Comparison of ENCODE assay signal across 8 cellular contexts in genomic region chr7:111561909-111562732, GRCh38. TPM values are rescaled to one million over a fixed set of nuclear protein-coding genes. Genes with fewer than 3 reads are reported as not detected.
DNase-seq lines count a peak whose midpoint lies in the region; ATAC-seq and TF ChIP-seq lines count a peak whose summit lies in the region.

IMMP2L (minus strand) TSS chr7:111562492.

- DNase-seq in AG20443 (ENCODE audit: low spot score) (peak; percentile 99), NCI-H345 treated with DMSO at 0.1 percent for 48 hours (lab: John Stamatoyannopoulos, UW; ENCODE audit: unreplicated experiment) (peak; percentile 69), cerebellar cortex (ENCODE audit: low spot score) (peak; percentile 86), kidney epithelial cell (ENCODE audit: low read depth) (peak; percentile 29)
- peak; percentile 84 for DNase-seq in activated CD4-positive, alpha-beta T cell treated with anti-CD3 and anti-CD28 coated beads for 1 hour
- peak; percentile 92 for DNase-seq in stimulated activated CD4-positive, alpha-beta T cell treated with anti-CD3 and anti-CD28 coated beads, Interleukin-15, amount 100 ng/mL, for 24 hours

- peak; percentile 54 for TF ChIP-seq CTCF in kidney epithelial cell (IDR thresholded peaks at IDR 0.05; ENCODE audit: insufficient read depth, low read length, poor library complexity, severe bottlenecking)

- H3K36me3 ChIP-seq in kidney epithelial cell (ENCODE audit: control insufficient read depth, insufficient read depth, low read length), result no peaks in the 10 kb centered on the region

- peak within 1 kb of the TSS; percentile 94 for H3K4me3 ChIP-seq in kidney epithelial cell (ENCODE audit: low read depth, low read length)

- no peaks in the 10 kb centered on the region for H3K27me3 ChIP-seq in kidney epithelial cell (ENCODE audit: control insufficient read depth, insufficient read depth, low read length)

- ATAC-seq in GM18909 (IDR thresholded peaks at IDR 0.05; ENCODE audit: poor library complexity, unreplicated experiment), result peak; percentile 87
- ATAC-seq in HG03159 (IDR thresholded peaks at IDR 0.05; ENCODE audit: unreplicated experiment), result peak; percentile 79

RNA-seq across cellular contexts. Expression of gene IMMP2L, which starts in this region (rescaled TPM):
- total RNA-seq in kidney epithelial cell, result 9.8 and 30.8 TPM in 2 replicates

Comparison
In these comparisons a context has a peak if more than half of its experiments do, and no peak if none do; other contexts are left out.
1. Peak in every context shown above with its lines: DNase-seq, ATAC-seq and H3K4me3 ChIP-seq.
2. DNase-seq: peak in every context shown above with its lines; median percentile 99 in AG20443; 92 in stimulated activated CD4-positive, alpha-beta T cell treated with anti-CD3 and anti-CD28 coated beads, Interleukin-15, amount 100 ng/mL, for 24 hours; 86 in cerebellar cortex; 84 in activated CD4-positive, alpha-beta T cell treated with anti-CD3 and anti-CD28 coated beads for 1 hour; 69 in NCI-H345 treated with DMSO at 0.1 percent for 48 hours; 29 in kidney epithelial cell.